In genomic region chr5:127785098-127785927, GRCh38 we compare ENCODE assay signal across 8 cellular contexts.
A peak's percentile ranks its signal among the peaks of the same experiment; 100 is the strongest.
DNase-seq lines count a peak whose midpoint lies in the region; ATAC-seq and TF ChIP-seq lines count a peak whose summit lies in the region.

No MANE protein-coding gene starts in this region.

- no peaks in the 10 kb centered on the region for H3K36me3 ChIP-seq in ACC112 (ENCODE audit: insufficient read depth, low read length)
- H3K36me3 ChIP-seq in H7 (replicated peaks; ENCODE audit: control insufficient read depth, insufficient read depth, low read length) = no peaks in the 10 kb centered on the region

- H3K79me2 ChIP-seq in ACC112 (ENCODE audit: control insufficient read depth, insufficient read depth, low read length, unreplicated experiment) = no peaks in the 10 kb centered on the region

- no peak overlapping the region for H2AFZ ChIP-seq in ACC112 (ENCODE audit: low read length, unreplicated experiment)

- peak; percentile 95 for ATAC-seq in GM18907 (IDR thresholded peaks at IDR 0.05; ENCODE audit: unreplicated experiment)
- peak; percentile 86 for ATAC-seq in HG03520 (IDR thresholded peaks at IDR 0.05; ENCODE audit: unreplicated experiment)

- H3K4me3 ChIP-seq in ACC112 (ENCODE audit: low read depth, low read length) = no peak overlapping the region; the same call in 1 of the 2 replicates
- no peak overlapping the region for H3K4me3 ChIP-seq in cardiac fibroblast (replicated peaks in 1 of 2; ENCODE audit: low read depth in 2 of 2, low read length in 2 of 2)
- no peak overlapping the region for H3K4me3 ChIP-seq in H7 (ENCODE audit: insufficient read depth, low read depth, low read length)

- H3K4me1 ChIP-seq in ACC112 (ENCODE audit: control insufficient read depth, insufficient read depth, low read length, unreplicated experiment) = peaks cover 15% of the 10 kb centered on the region

- TF ChIP-seq CTCF in cardiac fibroblast (IDR thresholded peaks at IDR 0.05; ENCODE audit: low read depth, low read length) = no peak

- DNase-seq in cardiac fibroblast (ENCODE audit: low read depth in 2 of 2) (peak; percentile 68 to 97), HT-29 (ENCODE audit: low spot score) (no peak), H7 (no peak), COLO668 (lab: John Stamatoyannopoulos, UW; ENCODE audit: unreplicated experiment) (no peak), NCI-H69 (lab: John Stamatoyannopoulos, UW) (no peak)

- H3K27ac ChIP-seq in ACC112 (ENCODE audit: low read depth, low read length) = 0 out of 2 replicates have a peak overlapping the region, but pooled peaks have one; percentile 18

- no peaks in the 10 kb centered on the region for H3K27me3 ChIP-seq in ACC112 (ENCODE audit: insufficient read depth, low read length)
- no peaks in the 10 kb centered on the region for H3K27me3 ChIP-seq in H7 (ENCODE audit: control insufficient read depth, insufficient read depth, low read length)

Comparison
In these comparisons a context has a peak if more than half of its experiments do, and no peak if none do; other contexts are left out.
1. DNase-seq: peak in cardiac fibroblast (2 of 2); none in HT-29 (single experiment), H7 (single experiment), COLO668 (single experiment) and NCI-H69 (single experiment).